Comparison of ENCODE assay signal across 8 cellular contexts in the genomic region with DNA sequence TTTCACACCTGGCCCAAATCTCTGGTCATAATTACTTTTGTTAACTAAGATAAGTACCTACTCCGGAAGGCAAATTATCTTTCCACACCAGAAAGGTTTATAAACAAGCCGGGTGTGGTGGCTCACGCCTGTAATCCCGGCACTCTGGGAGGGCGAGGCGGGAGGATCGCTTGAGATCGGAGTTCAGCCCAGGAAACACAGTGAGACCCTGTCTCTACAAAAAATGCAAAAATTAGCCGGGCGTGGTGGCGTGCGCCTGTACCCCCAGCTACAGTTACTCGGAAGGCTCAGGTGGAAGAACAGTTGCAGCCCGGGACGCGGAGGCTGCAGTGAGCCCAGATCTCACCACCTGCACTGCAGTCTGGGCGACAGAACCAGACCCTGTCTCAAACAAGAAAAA. TPM values are rescaled to one million over a fixed set of nuclear protein-coding genes. Genes with fewer than 3 reads are reported as not detected.
DNase-seq lines count a peak whose midpoint lies in the region; ATAC-seq and TF ChIP-seq lines count a peak whose summit lies in the region.

No MANE protein-coding gene starts in this region.

- no peak overlapping the region for H3K9ac ChIP-seq in smooth muscle cell (ENCODE audit: low read depth)

- ATAC-seq in RWPE2 (ENCODE audit: low read depth) (no peak), foreskin keratinocyte (no peak), GM18867 (IDR thresholded peaks at IDR 0.05; ENCODE audit: unreplicated experiment) (no peak)

- H3K4me1 ChIP-seq in RWPE2 (ENCODE audit: insufficient read depth, poor library complexity, severe bottlenecking): peaks cover 35% of the 10 kb centered on the region
- peaks cover 16% of the 10 kb centered on the region for H3K4me1 ChIP-seq in foreskin keratinocyte
- H3K4me1 ChIP-seq in smooth muscle cell (ENCODE audit: low read depth): peaks cover 40% of the 10 kb centered on the region

- H2AFZ ChIP-seq in smooth muscle cell (ENCODE audit: low read depth): no peak overlapping the region

- H3K36me3 ChIP-seq in RWPE2 (ENCODE audit: low read depth) (peaks cover 35% of the 10 kb centered on the region), smooth muscle cell (ENCODE audit: low read depth) (no peaks in the 10 kb centered on the region)

- H4K20me1 ChIP-seq in smooth muscle cell (ENCODE audit: low read depth): peaks cover 66% of the 10 kb centered on the region

- WGBS in smooth muscle cell (ENCODE audit: low lambda C conversion rate): 82% methylated on average over 17 of the region's 17 CpGs

- DNase-seq in activated CD4-positive, alpha-beta T cell treated with anti-CD3 and anti-CD28 coated beads for 48 hours: peak; percentile 22
- DNase-seq in activated CD4-positive, alpha-beta T cell treated with anti-CD3 and anti-CD28 coated beads, Interleukin-2, amount 50 U/mL, for 4 hours: no peak
- no peak for DNase-seq in RWPE2 (ENCODE audit: low spot score)
- DNase-seq in foreskin keratinocyte: no peak
- DNase-seq in smooth muscle cell (lab: John Stamatoyannopoulos, UW; ENCODE audit: unreplicated experiment): no peak
- DNase-seq in ureter (ENCODE audit: low spot score): no peak
- DNase-seq in activated gamma-delta T cell (lab: John Stamatoyannopoulos, UW): no peak

- H3K79me2 ChIP-seq in smooth muscle cell (ENCODE audit: low read depth): peaks cover 69% of the 10 kb centered on the region

- no peak overlapping the region for H3K27ac ChIP-seq in RWPE2 (ENCODE audit: poor library complexity, severe bottlenecking)
- peak overlapping the region; percentile 91 for H3K27ac ChIP-seq in foreskin keratinocyte
- H3K27ac ChIP-seq in smooth muscle cell (ENCODE audit: low read depth): peak overlapping the region; percentile 92

- peak overlapping the region; percentile 93 for H3K4me2 ChIP-seq in smooth muscle cell

- H3K4me3 ChIP-seq in RWPE2 (ENCODE audit: severe bottlenecking) (peak overlapping the region; percentile 75), smooth muscle cell (peak overlapping the region; percentile 88)

- H3F3A ChIP-seq in smooth muscle cell (ENCODE audit: low read depth): peaks cover 5% of the 10 kb centered on the region

- H3K9me3 ChIP-seq in RWPE2 (ENCODE audit: severe bottlenecking) (no peaks in the 10 kb centered on the region), smooth muscle cell (replicated peaks; ENCODE audit: low read depth) (no peaks in the 10 kb centered on the region)

- H3K27me3 ChIP-seq in RWPE2 (ENCODE audit: insufficient read depth, poor library complexity, severe bottlenecking) (no peaks in the 10 kb centered on the region), foreskin keratinocyte (no peaks in the 10 kb centered on the region), smooth muscle cell (ENCODE audit: low read depth) (no peaks in the 10 kb centered on the region)

- TF ChIP-seq CTCF in RWPE2 (IDR thresholded peaks at IDR 0.05; ENCODE audit: poor library complexity, severe bottlenecking): no peak
- TF ChIP-seq CTCF in foreskin keratinocyte (conservative IDR thresholded peaks at IDR 0.05): no peak
- TF ChIP-seq CTCF in smooth muscle cell (IDR thresholded peaks at IDR 0.05; ENCODE audit: borderline replicate concordance, insufficient read depth, poor library complexity, severe bottlenecking): no peak

RNA-seq across cellular contexts. Expression of a gene that starts 2.1 kb away (rescaled TPM):
- 43.9 and 44.1 TPM in 2 replicates for total RNA-seq in foreskin keratinocyte
- 9.5 and 11.6 TPM in 2 replicates for polyA plus RNA-seq in foreskin keratinocyte
- 42.0 and 54.1 TPM in 2 replicates for total RNA-seq in smooth muscle cell
- 5.2 and 9.1 TPM in 2 replicates for polyA plus RNA-seq in smooth muscle cell
- 123 TPM for total RNA-seq in ureter
